35 cellular contexts compared by ENCODE assay signal in genomic region chr10:126066491-126066890, GRCh38.
"Had no signal": no experiment of that assay in that cellular context is flagged by ENCODE, and none has a peak within 500 bp of the region (broad histone marks: within the 10 kb centered on the region; RNA-seq: fewer than 3 reads in every experiment).

No MANE protein-coding gene starts in this region.

- H3K9me3 ChIP-seq: breast epithelium, gastrocnemius medialis, psoas muscle, right atrium auricular region, uterus had no signal

- DNase-seq: activated B cell treated with CpG ODN at 0.5 μM for 24 hours; activated CD4-positive, alpha-beta T cell treated with anti-CD3 and anti-CD28 coated beads, Interleukin-2, amount 50 U/mL, for 1 hour; activated CD8-positive, alpha-beta memory T cell treated with anti-CD3 and anti-CD28 coated beads, Interleukin-2, amount 10 ng/mL, durations not matched to agents 7 days and 5 days; activated CD8-positive, alpha-beta T cell treated with anti-CD3 and anti-CD28 coated beads, Interleukin-2, amount 10 ng/mL, durations not matched to agents 7 days and 5 days; activated naive CD8-positive, alpha-beta T cell treated with anti-CD3 and anti-CD28 coated beads, Interleukin-2, amount 50 U/mL, for 24 hours; activated T-cell treated with anti-CD3 and anti-CD28 coated beads, Interleukin-2, amount 50 U/mL, for 48 hours; amygdala; central memory CD4-positive, alpha-beta T cell; effector CD8-positive, alpha-beta T cell; erythroblast; gastrocnemius medialis; glutamatergic neuron; left ventricle myocardium inferior; naive B cell; nucleus accumbens; psoas muscle; stimulated activated CD4-positive, alpha-beta T cell treated with anti-CD3 and anti-CD28 coated beads, Interleukin-1b, Interleukin-23, amount 100 ng/mL, for 48 hours; stimulated activated CD4-positive, alpha-beta T cell treated with anti-CD3 and anti-CD28 coated beads, Interleukin-4, amount 100 ng/mL, for 4 hours; stimulated activated CD8-positive, alpha-beta memory T cell treated with anti-CD3 and anti-CD28 coated beads, Interleukin-4, amount 100 ng/mL, for 48 hours; stimulated activated naive CD8-positive, alpha-beta T cell treated with anti-CD3 and anti-CD28 coated beads, Interleukin-15, amount 100 ng/mL, for 72 hours; substantia nigra; uterus had no signal

- ATAC-seq: activated CD8-positive, alpha-beta memory T cell treated with anti-CD3 and anti-CD28 coated beads, Interleukin-2, amount 10 ng/mL, durations not matched to agents 7 days and 5 days; activated CD8-positive, alpha-beta T cell treated with anti-CD3 and anti-CD28 coated beads, Interleukin-2, amount 10 ng/mL, durations not matched to agents 7 days and 5 days; activated naive CD8-positive, alpha-beta T cell treated with anti-CD3 and anti-CD28 coated beads, Interleukin-2, amount 50 U/mL, for 24 hours; gastrocnemius medialis; psoas muscle; stimulated activated memory B cell treated with anti-CD40 and anti-IgM and Interleukin-4, amounts not matched to agents 10 μg/mL and 1 μg/mL and 100 μg/mL, for 72 hours; stimulated activated naive CD8-positive, alpha-beta T cell treated with anti-CD3 and anti-CD28 coated beads, Interleukin-15, amount 100 ng/mL, for 72 hours had no signal

- H3K9me3 Mint-ChIP-seq: activated B cell treated with CpG ODN at 0.5 μM for 24 hours; activated naive CD4-positive, alpha-beta T cell treated with anti-CD3 and anti-CD28 coated beads, Interleukin-2, amount 50 U/mL, for 24 hours; activated naive CD8-positive, alpha-beta T cell treated with anti-CD3 and anti-CD28 coated beads, Interleukin-2, amount 50 U/mL, for 24 hours; activated T-helper 2 cell treated with anti-CD3 and anti-CD28 coated beads, Interferon-gamma antibody, Interleukin-2, Interleukin-4, amounts not matched to agents 10 μg/mL and 5 μg/mL and 100 μg/mL, durations not matched to agents 14 hours and 24 hours and 36 hours; naive B cell; stimulated activated memory B cell treated with anti-CD40 and anti-IgM and Interleukin-4, amounts not matched to agents 10 μg/mL and 1 μg/mL and 100 μg/mL, for 72 hours; stimulated activated naive CD8-positive, alpha-beta T cell treated with anti-CD3 and anti-CD28 coated beads, Interleukin-15, amount 100 ng/mL, for 72 hours; type B pancreatic cell had no signal

- H3K4me3 Mint-ChIP-seq: activated B cell treated with CpG ODN at 0.5 μM for 24 hours; activated CD8-positive, alpha-beta memory T cell treated with anti-CD3 and anti-CD28 coated beads, Interleukin-2, amount 10 ng/mL, durations not matched to agents 7 days and 5 days; activated CD8-positive, alpha-beta T cell treated with anti-CD3 and anti-CD28 coated beads, Interleukin-2, amount 10 ng/mL, durations not matched to agents 7 days and 5 days; activated naive CD4-positive, alpha-beta T cell treated with anti-CD3 and anti-CD28 coated beads, Interleukin-2, amount 50 U/mL, for 24 hours; activated naive CD8-positive, alpha-beta T cell treated with anti-CD3 and anti-CD28 coated beads, Interleukin-2, amount 50 U/mL, for 24 hours; dendritic cell treated with granulocyte-macrophage colony-stimulating factor and Interleukin-4, amounts not matched to agents 40 ng/mL and 50 ng/mL, for 4 days; mesothelial cell of epicardium; naive B cell; stimulated activated memory B cell treated with anti-CD40 and anti-IgM and Interleukin-4, amounts not matched to agents 10 μg/mL and 1 μg/mL and 100 μg/mL, for 72 hours; type B pancreatic cell had no signal

- H3K27ac Mint-ChIP-seq: activated B cell treated with CpG ODN at 0.5 μM for 24 hours; activated CD8-positive, alpha-beta memory T cell treated with anti-CD3 and anti-CD28 coated beads, Interleukin-2, amount 10 ng/mL, durations not matched to agents 7 days and 5 days; activated CD8-positive, alpha-beta T cell treated with anti-CD3 and anti-CD28 coated beads, Interleukin-2, amount 10 ng/mL, durations not matched to agents 7 days and 5 days; activated naive CD4-positive, alpha-beta T cell treated with anti-CD3 and anti-CD28 coated beads, Interleukin-2, amount 50 U/mL, for 24 hours; activated naive CD8-positive, alpha-beta T cell treated with anti-CD3 and anti-CD28 coated beads, Interleukin-2, amount 50 U/mL, for 24 hours; activated T-helper 2 cell treated with anti-CD3 and anti-CD28 coated beads, Interferon-gamma antibody, Interleukin-2, Interleukin-4, amounts not matched to agents 10 μg/mL and 5 μg/mL and 100 μg/mL, durations not matched to agents 14 hours and 24 hours and 36 hours; dendritic cell treated with granulocyte-macrophage colony-stimulating factor and Interleukin-4, amounts not matched to agents 40 ng/mL and 50 ng/mL, for 4 days; mesothelial cell of epicardium; stimulated activated memory B cell treated with anti-CD40 and anti-IgM and Interleukin-4, amounts not matched to agents 10 μg/mL and 1 μg/mL and 100 μg/mL, for 72 hours; type B pancreatic cell had no signal

- FAIRE-seq: endometrium, islet of Langerhans had no signal

- H3K79me2 ChIP-seq: parathyroid adenoma had no signal

- H3K27me3 Mint-ChIP-seq: activated B cell treated with CpG ODN at 0.5 μM for 24 hours; activated CD8-positive, alpha-beta memory T cell treated with anti-CD3 and anti-CD28 coated beads, Interleukin-2, amount 10 ng/mL, durations not matched to agents 7 days and 5 days; activated naive CD4-positive, alpha-beta T cell treated with anti-CD3 and anti-CD28 coated beads, Interleukin-2, amount 50 U/mL, for 24 hours; activated naive CD8-positive, alpha-beta T cell treated with anti-CD3 and anti-CD28 coated beads, Interleukin-2, amount 50 U/mL, for 24 hours; stimulated activated memory B cell treated with anti-CD40 and anti-IgM and Interleukin-4, amounts not matched to agents 10 μg/mL and 1 μg/mL and 100 μg/mL, for 72 hours had no signal

- H3K27me3 ChIP-seq: breast epithelium, gastrocnemius medialis, right atrium auricular region, uterus had no signal

- H2AFZ ChIP-seq: parathyroid adenoma had no signal

- H3K36me3 Mint-ChIP-seq: activated CD8-positive, alpha-beta memory T cell treated with anti-CD3 and anti-CD28 coated beads, Interleukin-2, amount 10 ng/mL, durations not matched to agents 7 days and 5 days; activated naive CD4-positive, alpha-beta T cell treated with anti-CD3 and anti-CD28 coated beads, Interleukin-2, amount 50 U/mL, for 24 hours; mesothelial cell of epicardium; naive B cell; stimulated activated memory B cell treated with anti-CD40 and anti-IgM and Interleukin-4, amounts not matched to agents 10 μg/mL and 1 μg/mL and 100 μg/mL, for 72 hours had no signal

- H3K36me3 ChIP-seq: breast epithelium, gastrocnemius medialis, left ventricle myocardium inferior, right atrium auricular region, uterus had no signal

- H3K4me1 Mint-ChIP-seq: activated B cell treated with CpG ODN at 0.5 μM for 24 hours; activated CD8-positive, alpha-beta memory T cell treated with anti-CD3 and anti-CD28 coated beads, Interleukin-2, amount 10 ng/mL, durations not matched to agents 7 days and 5 days; activated naive CD4-positive, alpha-beta T cell treated with anti-CD3 and anti-CD28 coated beads, Interleukin-2, amount 50 U/mL, for 24 hours; activated naive CD8-positive, alpha-beta T cell treated with anti-CD3 and anti-CD28 coated beads, Interleukin-2, amount 50 U/mL, for 24 hours; naive B cell; stimulated activated memory B cell treated with anti-CD40 and anti-IgM and Interleukin-4, amounts not matched to agents 10 μg/mL and 1 μg/mL and 100 μg/mL, for 72 hours; stimulated activated naive CD8-positive, alpha-beta T cell treated with anti-CD3 and anti-CD28 coated beads, Interleukin-15, amount 100 ng/mL, for 72 hours had no signal

- H3K4me3 ChIP-seq: breast epithelium, gastrocnemius medialis, left ventricle myocardium inferior, lung, psoas muscle, right atrium auricular region, smooth muscle cell, uterus had no signal

- H3K4me2 ChIP-seq: smooth muscle cell had no signal

- H3K9ac ChIP-seq: parathyroid adenoma had no signal

- H3K4me1 ChIP-seq: breast epithelium, gastrocnemius medialis, parathyroid adenoma, psoas muscle, uterus had no signal

- H3K27ac ChIP-seq: breast epithelium, gastrocnemius medialis, left ventricle myocardium inferior, parathyroid adenoma, psoas muscle, right atrium auricular region, uterus had no signal
